Comparison of ENCODE assay signal across 8 cellular contexts in genomic region chr3:139520028-139520737, GRCh38. TPM values are rescaled to one million over a fixed set of nuclear protein-coding genes. Genes with fewer than 3 reads are reported as not detected.
DNase-seq lines count a peak whose midpoint lies in the region; ATAC-seq, FAIRE-seq and TF ChIP-seq lines count a peak whose summit lies in the region.

No MANE protein-coding gene starts in this region.

- no peak overlapping the region for H3K27ac Mint-ChIP-seq in activated naive CD4-positive, alpha-beta T cell treated with anti-CD3 and anti-CD28 coated beads for 36 hours
- peak overlapping the region in 1 of 2 donors; percentile 54 for H3K27ac Mint-ChIP-seq in stimulated activated naive CD8-positive, alpha-beta T cell treated with anti-CD3 and anti-CD28 coated beads, Interleukin-15, amount 100 ng/mL, for 72 hours

- H3K4me1 Mint-ChIP-seq in activated naive CD4-positive, alpha-beta T cell treated with anti-CD3 and anti-CD28 coated beads for 36 hours (ENCODE audit: low read depth): no peaks in the 10 kb centered on the region
- H3K4me1 Mint-ChIP-seq in stimulated activated naive CD8-positive, alpha-beta T cell treated with anti-CD3 and anti-CD28 coated beads, Interleukin-15, amount 100 ng/mL, for 72 hours: no peaks in the 10 kb centered on the region

- no peaks in the 10 kb centered on the region for H3K9me3 ChIP-seq in thyroid gland

- TF ChIP-seq CTCF in fibroblast of pulmonary artery (IDR thresholded peaks at IDR 0.05; ENCODE audit: low read length, missing control alignments): peak; percentile 29
- TF ChIP-seq CTCF in thyroid gland (IDR thresholded peaks at IDR 0.05): peak in 1 of 6 experiments; percentile 11

- WGBS in thyroid gland, 2 donors: 88 to 92% methylated on average over 6 to 7 of the region's 7 CpGs

- H3K4me3 ChIP-seq in fibroblast of pulmonary artery (replicated peaks; ENCODE audit: low read depth, low read length) (no peak overlapping the region), thyroid gland (replicated peaks in 1 of 3) (no peak overlapping the region)

- DNase-seq in activated naive CD4-positive, alpha-beta T cell treated with anti-CD3 and anti-CD28 coated beads for 36 hours: peak; percentile 37
- DNase-seq in activated naive CD4-positive, alpha-beta T cell treated with anti-CD3 and anti-CD28 coated beads, Interleukin-2, amount 50 U/mL, for 16 hours: no peak
- DNase-seq in NCI-H82 treated with DMSO at 0.1 percent for 48 hours (lab: John Stamatoyannopoulos, UW; ENCODE audit: unreplicated experiment) (peak; percentile 26), fibroblast of pulmonary artery (ENCODE audit: low read depth) (peak; percentile 35), thyroid gland (no peak), frontal cortex (ENCODE audit: low spot score in 2 of 2) (no peak)
- no peak for DNase-seq in stimulated activated naive CD8-positive, alpha-beta T cell treated with anti-CD3 and anti-CD28 coated beads, Interleukin-15, amount 100 ng/mL, for 72 hours

- no peak for FAIRE-seq in frontal cortex (lab: Jason Lieb, UNC)

- H3K4me1 ChIP-seq in thyroid gland: no peaks in the 10 kb centered on the region

- H3K27ac ChIP-seq in thyroid gland: no peak overlapping the region

- no peaks in the 10 kb centered on the region for H3K27me3 Mint-ChIP-seq in activated naive CD4-positive, alpha-beta T cell treated with anti-CD3 and anti-CD28 coated beads for 36 hours (ENCODE audit: low read depth)
- no peaks in the 10 kb centered on the region for H3K27me3 Mint-ChIP-seq in stimulated activated naive CD8-positive, alpha-beta T cell treated with anti-CD3 and anti-CD28 coated beads, Interleukin-15, amount 100 ng/mL, for 72 hours

- intact Hi-C loops in activated naive CD4-positive, alpha-beta T cell treated with anti-CD3 and anti-CD28 coated beads for 36 hours (cut with micrococcal nuclease): no loop called here
- intact Hi-C loops in thyroid gland (cut with DNase I): no loop called here

- TF ChIP-seq POLR2A in thyroid gland (IDR thresholded peaks at IDR 0.05): no peak

- H3K36me3 Mint-ChIP-seq in activated naive CD4-positive, alpha-beta T cell treated with anti-CD3 and anti-CD28 coated beads for 36 hours (ENCODE audit: low read depth): no peaks in the 10 kb centered on the region

- CTCF ChIA-PET in activated naive CD4-positive, alpha-beta T cell treated with anti-CD3 and anti-CD28 coated beads for 36 hours (lab: Charles Lee): interaction anchor here (0.7 to 0.8 kb wide), 2 partner anchors 44 to 125 kb away, joined by 3 read pairs; no protein-coding TSS in a partner anchor

- peak; percentile 26 for ATAC-seq in stimulated activated naive CD8-positive, alpha-beta T cell treated with anti-CD3 and anti-CD28 coated beads, Interleukin-15, amount 100 ng/mL, for 72 hours
- ATAC-seq in GM19328 (IDR thresholded peaks at IDR 0.05; ENCODE audit: unreplicated experiment): no peak

- no peaks in the 10 kb centered on the region for H3K9me3 Mint-ChIP-seq in activated naive CD4-positive, alpha-beta T cell treated with anti-CD3 and anti-CD28 coated beads for 36 hours
- H3K9me3 Mint-ChIP-seq in stimulated activated naive CD8-positive, alpha-beta T cell treated with anti-CD3 and anti-CD28 coated beads, Interleukin-15, amount 100 ng/mL, for 72 hours: no peaks in the 10 kb centered on the region

- H3K27me3 ChIP-seq in thyroid gland: no peaks in the 10 kb centered on the region

- no peak overlapping the region for H3K4me3 Mint-ChIP-seq in activated naive CD4-positive, alpha-beta T cell treated with anti-CD3 and anti-CD28 coated beads for 36 hours
- H3K4me3 Mint-ChIP-seq in stimulated activated naive CD8-positive, alpha-beta T cell treated with anti-CD3 and anti-CD28 coated beads, Interleukin-15, amount 100 ng/mL, for 72 hours: no peak overlapping the region

- H3K36me3 ChIP-seq in thyroid gland: no peaks in the 10 kb centered on the region

RNA-seq across cellular contexts. Expression of gene RBP1, which starts 19.4 kb away (rescaled TPM):
- total RNA-seq in activated naive CD4-positive, alpha-beta T cell treated with anti-CD3 and anti-CD28 coated beads for 36 hours: not detected
- 1 to 10 TPM; 4.0 to 7.1 (median 5.3) TPM for total RNA-seq in thyroid gland
- total RNA-seq in frontal cortex: 32.6 TPM

RNA-seq across cellular contexts. Expression of gene RBP2, which starts 43.9 kb away (rescaled TPM):
- not detected for total RNA-seq in activated naive CD4-positive, alpha-beta T cell treated with anti-CD3 and anti-CD28 coated beads for 36 hours
- total RNA-seq in thyroid gland (not detected), frontal cortex (not detected)

Comparison
In these comparisons a context has a peak if more than half of its experiments do, and no peak if none do; other contexts are left out.
1. DNase-seq: peak in activated naive CD4-positive, alpha-beta T cell treated with anti-CD3 and anti-CD28 coated beads for 36 hours (single experiment), NCI-H82 treated with DMSO at 0.1 percent for 48 hours (single experiment) and fibroblast of pulmonary artery (single experiment); none in activated naive CD4-positive, alpha-beta T cell treated with anti-CD3 and anti-CD28 coated beads, Interleukin-2, amount 50 U/mL, for 16 hours (single experiment), stimulated activated naive CD8-positive, alpha-beta T cell treated with anti-CD3 and anti-CD28 coated beads, Interleukin-15, amount 100 ng/mL, for 72 hours (0 of 2), thyroid gland (0 of 2) and frontal cortex (0 of 2).
2. RNA of gene RBP1, which starts 19.4 kb away (total RNA-seq): 32.6 TPM in frontal cortex (single experiment) and 4.0 to 7.1 TPM in thyroid gland; not detected in activated naive CD4-positive, alpha-beta T cell treated with anti-CD3 and anti-CD28 coated beads for 36 hours; every median in the first group is over 4 times any median in the second.